In genomic region chr3:197847866-197848401, GRCh38 we compare ENCODE assay signal across 8 cellular contexts. TPM values are rescaled to one million over a fixed set of nuclear protein-coding genes. Genes with fewer than 3 reads are reported as not detected.
A peak's percentile ranks its signal among the peaks of the same experiment; 100 is the strongest.
DNase-seq lines count a peak whose midpoint lies in the region; ATAC-seq lines count a peak whose summit lies in the region.

No MANE protein-coding gene starts in this region.

- no peaks in the 10 kb centered on the region for H3K9me3 ChIP-seq in aorta (ENCODE audit: control insufficient read depth, low read length)

- in situ Hi-C loops in KBM-7 (cut with MboI; ENCODE audit: low pct_unique_long_range_greater_than_20kb, low sequenced_read_pairs): no loop called here

- no peaks in the 10 kb centered on the region for H3K4me1 ChIP-seq in aorta (ENCODE audit: control insufficient read depth in 1 of 2, insufficient read depth in 2 of 2, low read length in 2 of 2)

- no peaks in the 10 kb centered on the region for H3K27me3 ChIP-seq in aorta (ENCODE audit: control insufficient read depth in 1 of 2, insufficient read depth in 2 of 2, low read length in 1 of 2)

- DNase-seq in GM03348 (ENCODE audit: low spot score) (peak; percentile 38), KBM-7 (peak; percentile 68), memory B cell (ENCODE audit: low spot score in 2 of 2) (peak in 1 of 2 donors; percentile 38), aorta (no peak), NCI-H82 treated with DMSO at 0.1 percent for 48 hours (lab: John Stamatoyannopoulos, UW; ENCODE audit: unreplicated experiment) (no peak), DMS 273 (lab: John Stamatoyannopoulos, UW; ENCODE audit: unreplicated experiment) (no peak)
- DNase-seq in activated T-helper 1 cell treated with anti-CD3 and anti-CD28 coated beads, Interleukin-12 subunit alpha, Interleukin-12 subunit beta, Interleukin-2, Interleukin-4 antibody, amounts not matched to agents 30 ng/mL and 10 ng/mL and 1 ng/mL, durations not matched to agents 14 hours and 24 hours and 36 hours (ENCODE audit: low spot score): peak; percentile 18

- peak; percentile 93 for ATAC-seq in GM21381 (IDR thresholded peaks at IDR 0.05; ENCODE audit: unreplicated experiment)
- ATAC-seq in memory B cell (ENCODE audit: low read depth): peak; percentile 99
- no peak for ATAC-seq in aorta (ENCODE audit: low FRiP score)

- peaks cover 8 to 10% of the 10 kb centered on the region in 2 donors for H3K36me3 ChIP-seq in aorta (ENCODE audit: control insufficient read depth in 1 of 2, insufficient read depth in 2 of 2, low read length in 1 of 2)

- peaks cover 49% of the 10 kb centered on the region for H3K36me3 Mint-ChIP-seq in activated T-helper 1 cell treated with anti-CD3 and anti-CD28 coated beads, Interleukin-12 subunit alpha, Interleukin-12 subunit beta, Interleukin-2, Interleukin-4 antibody, amounts not matched to agents 30 ng/mL and 10 ng/mL and 1 ng/mL, durations not matched to agents 14 hours and 24 hours and 36 hours (ENCODE audit: low read depth)
- H3K36me3 Mint-ChIP-seq in memory B cell: peaks cover 40% of the 10 kb centered on the region

- H3K9me3 Mint-ChIP-seq in activated T-helper 1 cell treated with anti-CD3 and anti-CD28 coated beads, Interleukin-12 subunit alpha, Interleukin-12 subunit beta, Interleukin-2, Interleukin-4 antibody, amounts not matched to agents 30 ng/mL and 10 ng/mL and 1 ng/mL, durations not matched to agents 14 hours and 24 hours and 36 hours: no peaks in the 10 kb centered on the region
- no peaks in the 10 kb centered on the region for H3K9me3 Mint-ChIP-seq in memory B cell

- H3K27me3 Mint-ChIP-seq in activated T-helper 1 cell treated with anti-CD3 and anti-CD28 coated beads, Interleukin-12 subunit alpha, Interleukin-12 subunit beta, Interleukin-2, Interleukin-4 antibody, amounts not matched to agents 30 ng/mL and 10 ng/mL and 1 ng/mL, durations not matched to agents 14 hours and 24 hours and 36 hours (ENCODE audit: insufficient read depth): no peaks in the 10 kb centered on the region
- no peaks in the 10 kb centered on the region for H3K27me3 Mint-ChIP-seq in memory B cell

- WGBS in aorta, 2 donors: 66 to 69% methylated on average over 8 of the region's 8 CpGs

- peak overlapping the region; percentile 83 for H3K27ac Mint-ChIP-seq in activated T-helper 1 cell treated with anti-CD3 and anti-CD28 coated beads, Interleukin-12 subunit alpha, Interleukin-12 subunit beta, Interleukin-2, Interleukin-4 antibody, amounts not matched to agents 30 ng/mL and 10 ng/mL and 1 ng/mL, durations not matched to agents 14 hours and 24 hours and 36 hours
- peak overlapping the region; percentile 98 for H3K27ac Mint-ChIP-seq in memory B cell

- intact Hi-C loops in activated T-helper 1 cell treated with anti-CD3 and anti-CD28 coated beads, Interleukin-12 subunit alpha, Interleukin-12 subunit beta, Interleukin-2, Interleukin-4 antibody, amounts not matched to agents 30 ng/mL and 10 ng/mL and 1 ng/mL, durations not matched to agents 14 hours and 24 hours and 36 hours (cut with micrococcal nuclease): loop anchor here (1.0 to 2.0 kb wide), 3 partner anchors 30 to 101 kb away; no protein-coding TSS in a partner anchor
- intact Hi-C loops in aorta (cut with DNase I): no loop called here

- no peak overlapping the region for H3K4me3 ChIP-seq in aorta (ENCODE audit: low read length in 2 of 2)

- H3K4me1 Mint-ChIP-seq in activated T-helper 1 cell treated with anti-CD3 and anti-CD28 coated beads, Interleukin-12 subunit alpha, Interleukin-12 subunit beta, Interleukin-2, Interleukin-4 antibody, amounts not matched to agents 30 ng/mL and 10 ng/mL and 1 ng/mL, durations not matched to agents 14 hours and 24 hours and 36 hours (ENCODE audit: low read depth): peaks cover 30% of the 10 kb centered on the region
- H3K4me1 Mint-ChIP-seq in memory B cell: peaks cover 12% of the 10 kb centered on the region

- H3K27ac ChIP-seq in aorta (ENCODE audit: low read depth in 1 of 2, low read length in 2 of 2): no peak overlapping the region

- peak overlapping the region; percentile 52 for H3K4me3 Mint-ChIP-seq in activated T-helper 1 cell treated with anti-CD3 and anti-CD28 coated beads, Interleukin-12 subunit alpha, Interleukin-12 subunit beta, Interleukin-2, Interleukin-4 antibody, amounts not matched to agents 30 ng/mL and 10 ng/mL and 1 ng/mL, durations not matched to agents 14 hours and 24 hours and 36 hours
- H3K4me3 Mint-ChIP-seq in memory B cell: peak overlapping the region; percentile 85

RNA-seq across cellular contexts. Expression of gene LRCH3, which starts 56.9 kb away (rescaled TPM):
- 50.0 and 57.8 TPM in 2 replicates for total RNA-seq in activated T-helper 1 cell treated with anti-CD3 and anti-CD28 coated beads, Interleukin-12 subunit alpha, Interleukin-12 subunit beta, Interleukin-2, Interleukin-4 antibody, amounts not matched to agents 30 ng/mL and 10 ng/mL and 1 ng/mL, durations not matched to agents 14 hours and 24 hours and 36 hours
- 100 to 1,000 TPM in 1 of 2 donors, 10 to 100 TPM in 1; 76.1 to 104 TPM for total RNA-seq in aorta
- 10 to 100 TPM; 15.4 to 18.2 TPM for polyA plus RNA-seq in aorta

Comparison
In these comparisons a context has a peak if more than half of its experiments do, and no peak if none do; other contexts are left out.
1. DNase-seq: peak in GM03348 (single experiment), KBM-7 (single experiment) and activated T-helper 1 cell treated with anti-CD3 and anti-CD28 coated beads, Interleukin-12 subunit alpha, Interleukin-12 subunit beta, Interleukin-2, Interleukin-4 antibody, amounts not matched to agents 30 ng/mL and 10 ng/mL and 1 ng/mL, durations not matched to agents 14 hours and 24 hours and 36 hours (single experiment); none in aorta (0 of 2), NCI-H82 treated with DMSO at 0.1 percent for 48 hours (single experiment) and DMS 273 (single experiment).